Comparison of ENCODE assay signal across 8 cellular contexts in the genomic region with DNA sequence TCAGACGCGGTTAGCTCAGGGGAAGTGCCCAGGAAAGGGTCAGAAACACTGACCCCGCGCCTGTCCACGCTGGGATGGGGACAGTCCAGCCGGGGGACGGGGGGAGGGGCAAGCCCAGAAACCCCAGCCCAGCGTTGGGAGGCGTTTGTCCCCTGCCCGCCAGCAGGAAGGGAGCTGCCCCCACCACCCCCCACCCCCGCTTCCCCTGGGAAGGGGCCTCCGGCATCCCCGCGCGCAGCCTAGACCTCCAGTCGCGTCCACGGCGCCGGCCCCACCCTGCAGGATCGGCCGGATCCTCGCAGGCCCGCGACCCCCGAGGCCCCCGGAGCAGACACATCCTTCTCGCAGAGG. TPM values are rescaled to one million over a fixed set of nuclear protein-coding genes. Genes with fewer than 3 reads are reported as not detected.
DNase-seq lines count a peak whose midpoint lies in the region; ATAC-seq, FAIRE-seq and TF ChIP-seq lines count a peak whose summit lies in the region.

No MANE protein-coding gene starts in this region.

- FAIRE-seq in keratinocyte (lab: Jason Lieb, UNC), result no peak

- no peak for TF ChIP-seq CTCF in keratinocyte (optimal IDR thresholded peaks at IDR 0.05 in 1 of 3, IDR thresholded peaks at IDR 0.05 in 1 of 3, conservative IDR thresholded peaks at IDR 0.05 in 1 of 3; ENCODE audit: extremely low read depth in 1 of 3, insufficient read depth in 2 of 3, low read length in 3 of 3)
- TF ChIP-seq CTCF in thoracic aorta (IDR thresholded peaks at IDR 0.05), result no peak

- peaks cover 27% of the 10 kb centered on the region for H3K4me1 Mint-ChIP-seq in activated CD4-positive, alpha-beta T cell treated with anti-CD3 and anti-CD28 coated beads, Interleukin-2, amount 10 ng/mL, durations not matched to agents 7 days and 5 days
- H3K4me1 Mint-ChIP-seq in activated naive CD8-positive, alpha-beta T cell treated with anti-CD3 and anti-CD28 coated beads for 36 hours, result peaks cover 7% of the 10 kb centered on the region

- peaks cover 27% of the 10 kb centered on the region for H3K4me1 ChIP-seq in keratinocyte (ENCODE audit: control insufficient read depth, extremely low read depth, insufficient read depth, low read length)
- peaks cover 15 to 31% of the 10 kb centered on the region in 2 donors for H3K4me1 ChIP-seq in thoracic aorta (ENCODE audit: control insufficient read depth in 1 of 2, low read depth in 2 of 2)

- CTCF ChIA-PET in activated CD4-positive, alpha-beta T cell treated with anti-CD3 and anti-CD28 coated beads, Interleukin-2, amount 10 ng/mL, durations not matched to agents 7 days and 5 days (lab: Charles Lee), result interaction anchor here (1.0 to 6.8 kb wide), 4 partner anchors 14 to 359 kb away, joined by 3 to 45 read pairs (median 4); no protein-coding TSS in a partner anchor

- H3K4me2 ChIP-seq in keratinocyte (ENCODE audit: control insufficient read depth, extremely low read depth, insufficient read depth, low read depth, low read length), result peak overlapping the region; percentile 93

- dilution Hi-C loops in keratinocyte (cut with MboI; ENCODE audit: extremely low pct_ligation_motif_present, low sequenced_read_pairs), result no loop called here

- H3K27ac ChIP-seq in keratinocyte (ENCODE audit: control insufficient read depth, insufficient read depth, low read length) (peak overlapping the region; percentile 81), thoracic aorta (peak overlapping the region; percentile 27 to 50)

- H3K27ac Mint-ChIP-seq in activated CD4-positive, alpha-beta T cell treated with anti-CD3 and anti-CD28 coated beads, Interleukin-2, amount 10 ng/mL, durations not matched to agents 7 days and 5 days, result peak overlapping the region; percentile 85
- peak overlapping the region; percentile 21 for H3K27ac Mint-ChIP-seq in activated naive CD8-positive, alpha-beta T cell treated with anti-CD3 and anti-CD28 coated beads for 36 hours

- peak overlapping the region; percentile 83 for H3K4me3 Mint-ChIP-seq in activated CD4-positive, alpha-beta T cell treated with anti-CD3 and anti-CD28 coated beads, Interleukin-2, amount 10 ng/mL, durations not matched to agents 7 days and 5 days
- H3K4me3 Mint-ChIP-seq in activated naive CD8-positive, alpha-beta T cell treated with anti-CD3 and anti-CD28 coated beads for 36 hours, result peak overlapping the region; percentile 76

- peaks cover 8% of the 10 kb centered on the region for H3K36me3 Mint-ChIP-seq in activated CD4-positive, alpha-beta T cell treated with anti-CD3 and anti-CD28 coated beads, Interleukin-2, amount 10 ng/mL, durations not matched to agents 7 days and 5 days (ENCODE audit: low read depth)
- no peaks in the 10 kb centered on the region for H3K36me3 Mint-ChIP-seq in activated naive CD8-positive, alpha-beta T cell treated with anti-CD3 and anti-CD28 coated beads for 36 hours

- ATAC-seq in thoracic aorta (ENCODE audit: insufficient number of reproducible peaks, low FRiP score, low read depth), result peak; percentile 18
- ATAC-seq in GM21723 (IDR thresholded peaks at IDR 0.05; ENCODE audit: unreplicated experiment), result no peak
- ATAC-seq in GM19397 (IDR thresholded peaks at IDR 0.05; ENCODE audit: unreplicated experiment), result no peak
- ATAC-seq in HG03139 (IDR thresholded peaks at IDR 0.05; ENCODE audit: unreplicated experiment), result no peak

- peak overlapping the region; percentile 9 for H2AFZ ChIP-seq in keratinocyte (ENCODE audit: control insufficient read depth, low read length)

- no peaks in the 10 kb centered on the region for H3K9me1 ChIP-seq in keratinocyte (ENCODE audit: control insufficient read depth, extremely low read depth, insufficient read depth, low read length)

- H3K4me3 ChIP-seq in keratinocyte (ENCODE audit: control insufficient read depth in 2 of 3, extremely low read depth in 1 of 3, insufficient read depth in 2 of 3, low read depth in 1 of 3, low read length in 3 of 3), result peak overlapping the region; percentile 92 to 95 (median 94)
- peak overlapping the region; percentile 94 for H3K4me3 ChIP-seq in thoracic aorta

- peak overlapping the region; percentile 86 for H3K9ac ChIP-seq in keratinocyte (ENCODE audit: control insufficient read depth, extremely low read depth, insufficient read depth, low read length)

- H3K79me2 ChIP-seq in keratinocyte (ENCODE audit: control insufficient read depth, insufficient read depth, low read length), result peaks cover 44% of the 10 kb centered on the region

- no peak for DNase-seq in activated CD4-positive, alpha-beta T cell treated with anti-CD3 and anti-CD28 coated beads, Interleukin-2, amount 10 ng/mL, durations not matched to agents 7 days and 5 days
- DNase-seq in activated CD4-positive, alpha-beta T cell treated with anti-CD3 and anti-CD28 coated beads, Interleukin-2, amount 50 U/mL, for 1 hour, result no peak
- DNase-seq in activated naive CD8-positive, alpha-beta T cell treated with anti-CD3 and anti-CD28 coated beads for 36 hours, result no peak
- DNase-seq in keratinocyte (ENCODE audit: low read depth, low spot score) (no peak), thoracic aorta (ENCODE audit: low spot score) (no peak)

- peaks cover 7 to 14% of the 10 kb centered on the region in 2 experiments for H3K36me3 ChIP-seq in keratinocyte (ENCODE audit: control insufficient read depth in 2 of 2, extremely low read depth in 1 of 2, insufficient read depth in 2 of 2, low read length in 2 of 2)
- H3K36me3 ChIP-seq in thoracic aorta, result no peaks in the 10 kb centered on the region

- no peaks in the 10 kb centered on the region for H3K27me3 Mint-ChIP-seq in activated CD4-positive, alpha-beta T cell treated with anti-CD3 and anti-CD28 coated beads, Interleukin-2, amount 10 ng/mL, durations not matched to agents 7 days and 5 days
- no peaks in the 10 kb centered on the region for H3K27me3 Mint-ChIP-seq in activated naive CD8-positive, alpha-beta T cell treated with anti-CD3 and anti-CD28 coated beads for 36 hours

- POLR2A ChIA-PET in activated CD4-positive, alpha-beta T cell treated with anti-CD3 and anti-CD28 coated beads, Interleukin-2, amount 10 ng/mL, durations not matched to agents 7 days and 5 days (lab: Charles Lee), result interaction anchor here (0.7 to 1.2 kb wide), 2 partner anchors 11 to 630 kb away, joined by 3 to 5 read pairs; no protein-coding TSS in a partner anchor

- no peaks in the 10 kb centered on the region for H3K9me3 ChIP-seq in keratinocyte (ENCODE audit: control insufficient read depth, low read depth, low read length)
- H3K9me3 ChIP-seq in thoracic aorta, result no peaks in the 10 kb centered on the region

- peaks cover 10% of the 10 kb centered on the region for H4K20me1 ChIP-seq in keratinocyte (ENCODE audit: control insufficient read depth, extremely low read depth, insufficient read depth, low read length)

- no peaks in the 10 kb centered on the region for H3K9me3 Mint-ChIP-seq in activated CD4-positive, alpha-beta T cell treated with anti-CD3 and anti-CD28 coated beads, Interleukin-2, amount 10 ng/mL, durations not matched to agents 7 days and 5 days
- no peaks in the 10 kb centered on the region for H3K9me3 Mint-ChIP-seq in activated naive CD8-positive, alpha-beta T cell treated with anti-CD3 and anti-CD28 coated beads for 36 hours

- no peaks in the 10 kb centered on the region for H3K27me3 ChIP-seq in keratinocyte (ENCODE audit: control insufficient read depth, extremely low read depth, insufficient read depth, low read length)
- no peaks in the 10 kb centered on the region for H3K27me3 ChIP-seq in thoracic aorta (replicated peaks; ENCODE audit: insufficient read depth)

RNA-seq across cellular contexts. Expression of a gene that starts 0.3 kb away (rescaled TPM):
- 10 to 100 TPM; 36.5 to 47.2 TPM for total RNA-seq in activated CD4-positive, alpha-beta T cell treated with anti-CD3 and anti-CD28 coated beads, Interleukin-2, amount 10 ng/mL, durations not matched to agents 7 days and 5 days
- 10 to 100 TPM; 22.5 to 24.8 TPM for total RNA-seq in activated naive CD8-positive, alpha-beta T cell treated with anti-CD3 and anti-CD28 coated beads for 36 hours
- 147 to 254 TPM (median 166 TPM) in 3 replicates for polyA plus RNA-seq in keratinocyte
- polyA plus RNA-seq in keratinocyte (2011; ENCODE audit: low read depth), result 119 TPM
- polyA plus RNA-seq in keratinocyte (2011; cell fraction: cytosol; rRNA removed), result 106 and 260 TPM in 2 replicates
- polyA plus RNA-seq in keratinocyte (2011; cell fraction: nucleus; rRNA removed), result 107 and 171 TPM in 2 replicates
- polyA plus RNA-seq in keratinocyte (2012; ENCODE audit: low replicate concordance), result 188 and 230 TPM in 2 replicates
- polyA minus RNA-seq in keratinocyte, result 72.3 to 126 TPM (median 110 TPM) in 3 replicates
- 300 TPM for polyA minus RNA-seq in keratinocyte (2011; cell fraction: cytosol; rRNA and poly(A)+ RNA removed)
- polyA minus RNA-seq in keratinocyte (2011; cell fraction: nucleus; rRNA and poly(A)+ RNA removed), result 93.5 and 97.4 TPM in 2 replicates
- 10 to 100 TPM; 56.4 to 77.8 TPM for total RNA-seq in thoracic aorta

RNA-seq across cellular contexts. Expression of a gene that starts 20.5 kb away (rescaled TPM):
- under 1 TPM; 0.19 to 0.27 TPM for total RNA-seq in activated CD4-positive, alpha-beta T cell treated with anti-CD3 and anti-CD28 coated beads, Interleukin-2, amount 10 ng/mL, durations not matched to agents 7 days and 5 days
- under 1 TPM; 0.25 to 0.40 TPM for total RNA-seq in activated naive CD8-positive, alpha-beta T cell treated with anti-CD3 and anti-CD28 coated beads for 36 hours
- 0.05 TPM in 1 of 3 replicates, not detected in the others for polyA plus RNA-seq in keratinocyte
- not detected for polyA plus RNA-seq in keratinocyte (2011; ENCODE audit: low read depth)
- polyA plus RNA-seq in keratinocyte (2011; cell fraction: cytosol; rRNA removed), result not detected in 2 replicates
- not detected in 2 replicates for polyA plus RNA-seq in keratinocyte (2011; cell fraction: nucleus; rRNA removed)
- polyA plus RNA-seq in keratinocyte (2012; ENCODE audit: low replicate concordance), result 0.16 TPM in 1 of 2 replicates, not detected in the other
- not detected in 3 replicates for polyA minus RNA-seq in keratinocyte
- not detected for polyA minus RNA-seq in keratinocyte (2011; cell fraction: cytosol; rRNA and poly(A)+ RNA removed)
- not detected in 2 replicates for polyA minus RNA-seq in keratinocyte (2011; cell fraction: nucleus; rRNA and poly(A)+ RNA removed)
- total RNA-seq in thoracic aorta, result 1 to 10 TPM in 1 of 2 donors, not detected in 1; 2.8 TPM

RNA-seq across cellular contexts. Expression of a gene that starts 22.5 kb away (rescaled TPM):
- 100 to 1,000 TPM in 1 of 2 experiments, 10 to 100 TPM in 1; 89.7 to 100 TPM for total RNA-seq in activated CD4-positive, alpha-beta T cell treated with anti-CD3 and anti-CD28 coated beads, Interleukin-2, amount 10 ng/mL, durations not matched to agents 7 days and 5 days
- 10 to 100 TPM; 45.0 to 45.7 TPM for total RNA-seq in activated naive CD8-positive, alpha-beta T cell treated with anti-CD3 and anti-CD28 coated beads for 36 hours
- 249 to 290 TPM (median 265 TPM) in 3 replicates for polyA plus RNA-seq in keratinocyte
- 402 TPM for polyA plus RNA-seq in keratinocyte (2011; ENCODE audit: low read depth)
- 283 and 335 TPM in 2 replicates for polyA plus RNA-seq in keratinocyte (2011; cell fraction: cytosol; rRNA removed)
- 248 and 253 TPM in 2 replicates for polyA plus RNA-seq in keratinocyte (2011; cell fraction: nucleus; rRNA removed)
- polyA plus RNA-seq in keratinocyte (2012; ENCODE audit: low replicate concordance), result 187 and 359 TPM in 2 replicates
- 150 to 262 TPM (median 198 TPM) in 3 replicates for polyA minus RNA-seq in keratinocyte
- 156 TPM for polyA minus RNA-seq in keratinocyte (2011; cell fraction: cytosol; rRNA and poly(A)+ RNA removed)
- polyA minus RNA-seq in keratinocyte (2011; cell fraction: nucleus; rRNA and poly(A)+ RNA removed), result 90.0 and 121 TPM in 2 replicates
- total RNA-seq in thoracic aorta, result 10 to 100 TPM; 50.1 to 50.6 TPM

RNA-seq across cellular contexts. Expression of a gene that starts 33.7 kb away (rescaled TPM):
- 100 to 1,000 TPM; 169 to 190 TPM for total RNA-seq in activated CD4-positive, alpha-beta T cell treated with anti-CD3 and anti-CD28 coated beads, Interleukin-2, amount 10 ng/mL, durations not matched to agents 7 days and 5 days
- 10 to 100 TPM; 86.1 to 88.7 TPM for total RNA-seq in activated naive CD8-positive, alpha-beta T cell treated with anti-CD3 and anti-CD28 coated beads for 36 hours
- polyA plus RNA-seq in keratinocyte, result 79.7 to 169 TPM (median 92.3 TPM) in 3 replicates
- 79.3 TPM for polyA plus RNA-seq in keratinocyte (2011; ENCODE audit: low read depth)
- polyA plus RNA-seq in keratinocyte (2011; cell fraction: cytosol; rRNA removed), result 87.0 and 114 TPM in 2 replicates
- 115 and 139 TPM in 2 replicates for polyA plus RNA-seq in keratinocyte (2011; cell fraction: nucleus; rRNA removed)
- 187 and 197 TPM in 2 replicates for polyA plus RNA-seq in keratinocyte (2012; ENCODE audit: low replicate concordance)
- 161 to 522 TPM (median 205 TPM) in 3 replicates for polyA minus RNA-seq in keratinocyte
- polyA minus RNA-seq in keratinocyte (2011; cell fraction: cytosol; rRNA and poly(A)+ RNA removed), result 238 TPM
- 84.0 and 99.5 TPM in 2 replicates for polyA minus RNA-seq in keratinocyte (2011; cell fraction: nucleus; rRNA and poly(A)+ RNA removed)
- 10 to 100 TPM; 35.6 to 37.6 TPM for total RNA-seq in thoracic aorta
